ENCODE assay signal across 21 cellular contexts in genomic region chr10:116845823-116846222, GRCh38. TPM values are rescaled to one million over a fixed set of nuclear protein-coding genes. Genes with fewer than 3 reads are reported as not detected.
"Had no signal": no experiment of that assay in that cellular context is flagged by ENCODE, and none has a peak within 500 bp of the region (broad histone marks: within the 10 kb centered on the region; RNA-seq: fewer than 3 reads in every experiment).

No MANE protein-coding gene starts in this region.

- H3K27ac ChIP-seq: body of pancreas, esophagus muscularis mucosa, ovary, psoas muscle, testis had no signal

- H3K36me3 ChIP-seq: esophagus muscularis mucosa, ovary had no signal

- ATAC-seq: body of pancreas; naive thymus-derived CD4-positive, alpha-beta T cell; psoas muscle; sciatic nerve; stimulated activated effector memory CD8-positive, alpha-beta T cell treated with anti-CD3 and anti-CD28 coated beads, Interleukin-12 subunit alpha, Interleukin-12 subunit beta, amount 100 ng/mL, for 72 hours; WTC11 had no signal

- H3K27me3 ChIP-seq: body of pancreas, esophagus muscularis mucosa, ovary, testis had no signal

- H3K9me3 ChIP-seq: body of pancreas, esophagus muscularis mucosa, ovary, psoas muscle, testis had no signal

- DNase-seq: activated CD4-positive, alpha-beta memory T cell treated with anti-CD3 and anti-CD28 coated beads for 36 hours; activated CD4-positive, alpha-beta T cell treated with anti-CD3 and anti-CD28 coated beads for 4 hours; activated naive CD8-positive, alpha-beta T cell treated with anti-CD3 and anti-CD28 coated beads for 36 hours; activated T-cell treated with anti-CD3 and anti-CD28 coated beads for 4 hours; amniotic stem cell; body of pancreas; dermis blood vessel endothelial cell; effector memory CD4-positive, alpha-beta T cell; mesendoderm; naive thymus-derived CD4-positive, alpha-beta T cell; ovary; psoas muscle; stimulated activated CD4-positive, alpha-beta T cell treated with anti-CD3 and anti-CD28 coated beads, Interleukin-4, amount 100 ng/mL, for 24 hours; testis had no signal

- H3K4me3 ChIP-seq: body of pancreas, esophagus muscularis mucosa, ovary, psoas muscle, testis had no signal

- H3K4me1 ChIP-seq: psoas muscle had no signal

RNA-seq across cellular contexts. Expression of gene ENO4, which starts 3.5 kb away (rescaled TPM):
- total RNA-seq: activated CD4-positive, alpha-beta memory T cell treated with anti-CD3 and anti-CD28 coated beads for 36 hours; activated naive CD8-positive, alpha-beta T cell treated with anti-CD3 and anti-CD28 coated beads for 36 hours; activated T-helper 1 cell treated with anti-CD3 and anti-CD28 coated beads, Interleukin-12 subunit alpha, Interleukin-12 subunit beta, Interleukin-2, Interleukin-4 antibody, amounts not matched to agents 30 ng/mL and 10 ng/mL and 1 ng/mL, durations not matched to agents 14 hours and 24 hours and 36 hours; cardiac septum; dermis blood vessel endothelial cell; endothelial cell of umbilical vein; naive thymus-derived CD4-positive, alpha-beta T cell; psoas muscle had no signal
